10 cellular contexts compared by ENCODE assay signal in genomic region chr17:58679263-58680037, GRCh38. TPM values are rescaled to one million over a fixed set of nuclear protein-coding genes. Genes with fewer than 3 reads are reported as not detected.
DNase-seq lines count a peak whose midpoint lies in the region; ATAC-seq, FAIRE-seq and TF ChIP-seq lines count a peak whose summit lies in the region.
"Had no signal": no experiment of that assay in that cellular context is flagged by ENCODE, and none has a peak within 500 bp of the region (broad histone marks: within the 10 kb centered on the region; RNA-seq: fewer than 3 reads in every experiment).

No MANE protein-coding gene starts in this region.

- no peak overlapping the region for H3K9ac ChIP-seq in HepG2 (ENCODE audit: insufficient read depth, low read depth, low read length)
- 0 out of 2 replicates have a peak overlapping the region, but pooled peaks have one; percentile 16 for H3K9ac ChIP-seq in PC-3 (ENCODE audit: low read length)

- in situ Hi-C loops in HepG2 (cut with HindIII; ENCODE audit: extremely low pct_ligation_motif_present, low pct_unique_long_range_greater_than_20kb), result no loop called here

- ATAC-seq in HepG2, result peak; percentile 84
- ATAC-seq in right lobe of liver, result no peak
- no peak for ATAC-seq in PC-3
- ATAC-seq in esophagus mucosa, result no peak

- BruUV-seq in HepG2 (replicated peaks; lab: Mats Ljungman, UMichigan), result TSS peak; percentile 100
- BruUV-seq in PC-3 (replicated peaks; lab: Mats Ljungman, UMichigan), result TSS peak; percentile 100

- no peaks in the 10 kb centered on the region for H3F3A ChIP-seq in PC-3 (ENCODE audit: low read length, unreplicated experiment)

- H3K27ac ChIP-seq in HepG2 (ENCODE audit: extremely low read length, insufficient read depth, low read length), result no peak overlapping the region
- no peak overlapping the region for H3K27ac ChIP-seq in right lobe of liver
- peak overlapping the region; percentile 52 for H3K27ac ChIP-seq in PC-3 (ENCODE audit: low read length)

- H3K36me3 ChIP-seq in HepG2 (replicated peaks in 1 of 2; ENCODE audit: control insufficient read depth in 1 of 2, insufficient read depth in 2 of 2, low read length in 2 of 2) (no peaks in the 10 kb centered on the region), right lobe of liver (no peaks in the 10 kb centered on the region), PC-3 (ENCODE audit: low read depth, low read length) (no peaks in the 10 kb centered on the region)

- TF ChIP-seq POLR2A in HepG2 (IDR thresholded peaks at IDR 0.05; ENCODE audit: insufficient read depth in 1 of 2, low read depth in 2 of 2, low read length in 2 of 2) (peak; percentile 91 to 100), right lobe of liver (IDR thresholded peaks at IDR 0.05) (no peak)

- no peaks in the 10 kb centered on the region for H4K20me1 ChIP-seq in HepG2 (ENCODE audit: insufficient read depth, low read length)
- no peaks in the 10 kb centered on the region for H4K20me1 ChIP-seq in PC-3 (ENCODE audit: low read length)

- POLR2A ChIA-PET in HepG2 (lab: Yijun Ruan, JAX) (interaction anchor here (1.2 to 1.3 kb wide), 2 partner anchors 13 to 48 kb away, joined by 4 to 14 read pairs; no protein-coding TSS in a partner anchor), PC-3 (lab: Charles Lee; ENCODE audit: unreplicated experiment) (no interaction called here)

- CTCF ChIA-PET in HepG2 (lab: Yijun Ruan, JAX; ENCODE audit: low intra/inter-chr PET ratio, low total read pairs), result no interaction called here
- CTCF ChIA-PET in PC-3 (lab: Charles Lee), result no interaction called here

- no peaks in the 10 kb centered on the region for H3K9me2 ChIP-seq in PC-3 (replicated peaks; ENCODE audit: low read length)

- intact Hi-C loops in HepG2 (cut with micrococcal nuclease; ENCODE audit: unreplicated experiment), result no loop called here
- intact Hi-C loops in right lobe of liver (cut with DNase I), result no loop called here
- intact Hi-C loops in PC-3 (cut with micrococcal nuclease), result no loop called here

- H2AFZ ChIP-seq in HepG2 (ENCODE audit: low read length) (peak overlapping the region; percentile 32), PC-3 (ENCODE audit: low read length) (0 out of 2 replicates have a peak overlapping the region, but pooled peaks have one; percentile 25)

- H3K9me3 ChIP-seq in HepG2 (ENCODE audit: low read length), result no peaks in the 10 kb centered on the region
- no peaks in the 10 kb centered on the region for H3K9me3 ChIP-seq in right lobe of liver
- no peaks in the 10 kb centered on the region for H3K9me3 ChIP-seq in PC-3 (ENCODE audit: low read length)

- peak; percentile 74 for TF ChIP-seq RAD21 in HepG2 (CRISPR knock-in tag; IDR thresholded peaks at IDR 0.05)

- H3K4me2 ChIP-seq in HepG2 (ENCODE audit: low read depth, low read length), result peak overlapping the region; percentile 21; the same call in 1 of the 2 replicates
- no peak overlapping the region for H3K4me2 ChIP-seq in PC-3 (ENCODE audit: low read length)

- FAIRE-seq in HepG2 (lab: Jason Lieb, UNC), result no peak

- TF ChIP-seq EP300 in HepG2 (IDR thresholded peaks at IDR 0.05; ENCODE audit: low read depth in 2 of 2, low read length in 2 of 2) (no peak; a peak in 1 of 4 replicates), HepG2 (CRISPR knock-in tag; IDR thresholded peaks at IDR 0.05; ENCODE audit: borderline replicate concordance) (no peak)

- no peak for TF ChIP-seq CTCF in HepG2 (CRISPR knock-in tag; IDR thresholded peaks at IDR 0.05)
- no peak for TF ChIP-seq CTCF in right lobe of liver (IDR thresholded peaks at IDR 0.05)
- no peak for TF ChIP-seq CTCF in PC-3 (conservative IDR thresholded peaks at IDR 0.05; ENCODE audit: low read depth, low read length)
- TF ChIP-seq CTCF in fibroblast of the aortic adventitia (IDR thresholded peaks at IDR 0.05; ENCODE audit: insufficient read depth, low read length), result no peak

- H3K4me1 ChIP-seq in HepG2 (ENCODE audit: insufficient read depth, low read length) (peaks cover 22% of the 10 kb centered on the region; the same call in 1 of the 2 replicates), right lobe of liver (no peaks in the 10 kb centered on the region), PC-3 (ENCODE audit: insufficient read depth, low read length) (peaks cover 18% of the 10 kb centered on the region)

- peak; percentile 78 for DNase-seq in HepG2 (ENCODE audit: low spot score)
- no peak for DNase-seq in right lobe of liver
- peak; percentile 81 for DNase-seq in PC-3
- peak; percentile 42 for DNase-seq in fibroblast of the aortic adventitia (ENCODE audit: low read depth)
- DNase-seq in AG08395 (ENCODE audit: low spot score), result no peak
- no peak for DNase-seq in superior temporal gyrus (ENCODE audit: extremely low spot score)
- DNase-seq in activated CD4-positive, alpha-beta T cell treated with anti-CD3 and anti-CD28 coated beads, Interleukin-2, amount 50 U/mL, for 1 hour, result no peak
- DNase-seq: activated naive CD8-positive, alpha-beta T cell treated with anti-CD3 and anti-CD28 coated beads, Interleukin-2, amount 10 ng/mL, durations not matched to agents 7 days and 5 days had no signal

- H3K27me3 ChIP-seq in HepG2 (ENCODE audit: control insufficient read depth in 1 of 2, insufficient read depth in 2 of 2, low read length in 2 of 2) (0 out of 5 replicates have a peak, but pooled peaks cover 0 to 3% of the 10 kb centered on the region in 2 experiments), right lobe of liver (no peaks in the 10 kb centered on the region), PC-3 (ENCODE audit: low read length) (no peaks in the 10 kb centered on the region)

- H3K79me2 ChIP-seq in HepG2 (ENCODE audit: insufficient read depth, low read length) (no peaks in the 10 kb centered on the region), PC-3 (ENCODE audit: low read length) (no peaks in the 10 kb centered on the region)

- no peak overlapping the region for H3K4me3 ChIP-seq in HepG2 (replicated peaks in 1 of 3; ENCODE audit: insufficient read depth in 1 of 3, low read depth in 2 of 3, low read length in 3 of 3)
- no peak overlapping the region for H3K4me3 ChIP-seq in right lobe of liver
- H3K4me3 ChIP-seq in PC-3 (ENCODE audit: low read length), result no peak overlapping the region
- H3K4me3 ChIP-seq in fibroblast of the aortic adventitia (ENCODE audit: low read depth, low read length), result no peak overlapping the region

- 14% methylated on average over 12 of the region's 12 CpGs for WGBS in HepG2 (ENCODE audit: low lambda C conversion rate)
- 55% methylated on average over 12 of the region's 12 CpGs for WGBS in right lobe of liver (ENCODE audit: insufficient coverage, low coverage, low lambda C conversion rate, missing lambda C conversion rate)

RNA-seq across cellular contexts. Expression of gene TEX14, which starts 12.4 kb away (rescaled TPM):
- total RNA-seq in HepG2 (2016; rRNA removed; fragmentation: Illumina TruSeq; extraction: Trizol) (0.07 TPM in 1 of 2 replicates, not detected in the other), right lobe of liver (under 1 TPM in 3 of 6 experiments, not detected in 3; 0.04 to 0.12 (median 0.09) TPM), PC-3 (2014; rRNA removed) (0.12 and 0.29 TPM in 2 replicates), fibroblast of the aortic adventitia (ENCODE audit: low replicate concordance) (not detected in 2 replicates), esophagus mucosa (0.24 TPM)
- not detected in 2 replicates for total RNA-seq in HepG2 (2016; cell fraction: cytosol; rRNA removed; fragmentation: Illumina TruSeq; extraction: Trizol; ENCODE audit: low read depth)
- not detected in 2 replicates for total RNA-seq in HepG2 (2016; cell fraction: insoluble cytoplasmic fraction; rRNA removed; fragmentation: Illumina TruSeq; extraction: Trizol)
- not detected in 2 replicates for total RNA-seq in HepG2 (2016; cell fraction: membrane; rRNA removed; fragmentation: Illumina TruSeq; extraction: Trizol)
- total RNA-seq in HepG2 (2016; cell fraction: nucleus; rRNA removed; fragmentation: Illumina TruSeq; extraction: Trizol), result 0.06 TPM in 1 of 2 replicates, not detected in the other
- 0.03 and 0.04 TPM in 2 replicates for polyA plus RNA-seq in HepG2 (2011; rRNA removed)
- polyA plus RNA-seq in HepG2 (2011; cell fraction: cytosol; rRNA removed), result 0.01 and 0.03 TPM in 2 replicates
- 0.09 and 0.11 TPM in 2 replicates for polyA plus RNA-seq in HepG2 (2011; cell fraction: nucleus; rRNA removed)
- 0.08 TPM in 1 of 2 replicates, not detected in the other for polyA plus RNA-seq in HepG2 (2012)
- polyA plus RNA-seq in HepG2 (2016; cell fraction: cytosol; fragmentation: Illumina TruSeq; extraction: Trizol; ENCODE audit: low read depth), result not detected in 2 replicates
- polyA plus RNA-seq in HepG2 (2016; cell fraction: insoluble cytoplasmic fraction; fragmentation: Illumina TruSeq; extraction: Trizol; ENCODE audit: low read depth), result not detected in 2 replicates
- not detected in 2 replicates for polyA plus RNA-seq in HepG2 (2016; cell fraction: membrane; fragmentation: Illumina TruSeq; extraction: Trizol; ENCODE audit: low read depth)
- polyA plus RNA-seq in HepG2 (2016; cell fraction: nucleus; fragmentation: Illumina TruSeq; extraction: Trizol; ENCODE audit: insufficient read depth, low read depth), result not detected in 2 replicates
- polyA minus RNA-seq in HepG2 (2011; rRNA and poly(A)+ RNA removed; ENCODE audit: low replicate concordance), result 0.02 and 0.04 TPM in 2 replicates
- polyA minus RNA-seq in HepG2 (2011; cell fraction: cytosol; rRNA and poly(A)+ RNA removed), result not detected in 2 replicates
- polyA minus RNA-seq in HepG2 (2011; cell fraction: nucleus; rRNA and poly(A)+ RNA removed), result 0.12 and 0.26 TPM in 2 replicates
- polyA plus RNA-seq: immature natural killer cell had no signal

RNA-seq across cellular contexts. Expression of gene RAD51C, which starts 13.0 kb away (rescaled TPM):
- total RNA-seq in HepG2 (2016; rRNA removed; fragmentation: Illumina TruSeq; extraction: Trizol), result 106 and 151 TPM in 2 replicates
- 50.0 and 53.5 TPM in 2 replicates for total RNA-seq in HepG2 (2016; cell fraction: cytosol; rRNA removed; fragmentation: Illumina TruSeq; extraction: Trizol; ENCODE audit: low read depth)
- total RNA-seq in HepG2 (2016; cell fraction: insoluble cytoplasmic fraction; rRNA removed; fragmentation: Illumina TruSeq; extraction: Trizol), result 110 and 163 TPM in 2 replicates
- total RNA-seq in HepG2 (2016; cell fraction: membrane; rRNA removed; fragmentation: Illumina TruSeq; extraction: Trizol), result 68.8 and 79.6 TPM in 2 replicates
- total RNA-seq in HepG2 (2016; cell fraction: nucleus; rRNA removed; fragmentation: Illumina TruSeq; extraction: Trizol), result 50.4 and 54.3 TPM in 2 replicates
- polyA plus RNA-seq in HepG2 (2011; rRNA removed), result 27.3 and 38.5 TPM in 2 replicates
- 23.1 and 25.8 TPM in 2 replicates for polyA plus RNA-seq in HepG2 (2011; cell fraction: cytosol; rRNA removed)
- 8.0 and 12.1 TPM in 2 replicates for polyA plus RNA-seq in HepG2 (2011; cell fraction: nucleus; rRNA removed)
- 34.0 and 48.5 TPM in 2 replicates for polyA plus RNA-seq in HepG2 (2012)
- 57.5 and 61.7 TPM in 2 replicates for polyA plus RNA-seq in HepG2 (2016; cell fraction: cytosol; fragmentation: Illumina TruSeq; extraction: Trizol; ENCODE audit: low read depth)
- polyA plus RNA-seq in HepG2 (2016; cell fraction: insoluble cytoplasmic fraction; fragmentation: Illumina TruSeq; extraction: Trizol; ENCODE audit: low read depth), result 139 and 168 TPM in 2 replicates
- 63.2 and 65.8 TPM in 2 replicates for polyA plus RNA-seq in HepG2 (2016; cell fraction: membrane; fragmentation: Illumina TruSeq; extraction: Trizol; ENCODE audit: low read depth)
- 70.5 and 75.0 TPM in 2 replicates for polyA plus RNA-seq in HepG2 (2016; cell fraction: nucleus; fragmentation: Illumina TruSeq; extraction: Trizol; ENCODE audit: insufficient read depth, low read depth)
- 6.8 and 14.3 TPM in 2 replicates for polyA minus RNA-seq in HepG2 (2011; rRNA and poly(A)+ RNA removed; ENCODE audit: low replicate concordance)
- 7.0 and 7.6 TPM in 2 replicates for polyA minus RNA-seq in HepG2 (2011; cell fraction: cytosol; rRNA and poly(A)+ RNA removed)
- polyA minus RNA-seq in HepG2 (2011; cell fraction: nucleus; rRNA and poly(A)+ RNA removed), result 19.2 and 27.5 TPM in 2 replicates
- 10 to 100 TPM in 2 of 6 experiments, 1 to 10 TPM in 4; 6.5 to 22.2 (median 7.9) TPM for total RNA-seq in right lobe of liver
- total RNA-seq in PC-3 (2014; rRNA removed), result 58.9 and 71.1 TPM in 2 replicates
- 4.3 and 35.2 TPM in 2 replicates for total RNA-seq in fibroblast of the aortic adventitia (ENCODE audit: low replicate concordance)
- 15.1 TPM for total RNA-seq in esophagus mucosa

Comparison
In these comparisons a context has a peak if more than half of its experiments do, and no peak if none do; other contexts are left out.
1. DNase-seq: peak in HepG2 (single experiment), PC-3 (single experiment) and fibroblast of the aortic adventitia (single experiment); none in right lobe of liver (0 of 3), AG08395 (single experiment), superior temporal gyrus (single experiment) and activated CD4-positive, alpha-beta T cell treated with anti-CD3 and anti-CD28 coated beads, Interleukin-2, amount 50 U/mL, for 1 hour (single experiment).